In genomic region chr2:134154269-134154668, GRCh38 we compare ENCODE assay signal across 10 cellular contexts.
DNase-seq lines count a peak whose midpoint lies in the region; ATAC-seq and TF ChIP-seq lines count a peak whose summit lies in the region.
"Had no signal": no experiment of that assay in that cellular context is flagged by ENCODE, and none has a peak within 500 bp of the region (broad histone marks: within the 10 kb centered on the region; RNA-seq: fewer than 3 reads in every experiment).

No MANE protein-coding gene starts in this region.

- intact Hi-C loops in right lobe of liver (cut with DNase I), result no loop called here
- intact Hi-C loops in activated CD4-positive, alpha-beta T cell treated with anti-CD3 and anti-CD28 coated beads for 36 hours (cut with DNase I, micrococcal nuclease), result no loop called here

- H3K4me3 ChIP-seq in right lobe of liver, result no peak overlapping the region

- H3K36me3 Mint-ChIP-seq in IgD-negative memory B cell, result peaks cover 5% of the 10 kb centered on the region
- peaks cover 12% of the 10 kb centered on the region for H3K36me3 Mint-ChIP-seq in activated CD4-positive, alpha-beta T cell treated with anti-CD3 and anti-CD28 coated beads for 36 hours (ENCODE audit: low read depth)

- no peaks in the 10 kb centered on the region for H3K27me3 ChIP-seq in right lobe of liver

- CTCF ChIA-PET in activated CD4-positive, alpha-beta T cell treated with anti-CD3 and anti-CD28 coated beads for 36 hours (lab: Charles Lee), result interaction anchor here (2.1 kb wide), 1 partner anchor 13 kb away, joined by 5 read pairs; no protein-coding TSS in a partner anchor

- no peaks in the 10 kb centered on the region for H3K9me3 ChIP-seq in right lobe of liver

- ATAC-seq in GM18868 (IDR thresholded peaks at IDR 0.05; ENCODE audit: unreplicated experiment), result peak; percentile 71
- peak; percentile 40 for ATAC-seq in HG02588 (IDR thresholded peaks at IDR 0.05; ENCODE audit: unreplicated experiment)
- peak in 3 of 4 donors; percentile 18 to 37 (median 21) for ATAC-seq in right lobe of liver
- no peak for ATAC-seq in activated CD4-positive, alpha-beta T cell treated with anti-CD3 and anti-CD28 coated beads for 36 hours

- H3K27ac ChIP-seq in right lobe of liver, result no peak overlapping the region

- H3K4me3 Mint-ChIP-seq in IgD-negative memory B cell, result peak overlapping the region in 3 of 4 donors; percentile 29 to 70 (median 56)
- H3K4me3 Mint-ChIP-seq in activated CD4-positive, alpha-beta T cell treated with anti-CD3 and anti-CD28 coated beads for 36 hours, result no peak overlapping the region
- H3K4me3 Mint-ChIP-seq: nephron had no signal

- peaks cover 41 to 56% (median 52%) of the 10 kb centered on the region in 3 donors for H3K4me1 Mint-ChIP-seq in IgD-negative memory B cell
- H3K4me1 Mint-ChIP-seq in activated CD4-positive, alpha-beta T cell treated with anti-CD3 and anti-CD28 coated beads for 36 hours, result peaks cover 32% of the 10 kb centered on the region

- no peak for TF ChIP-seq CTCF in right lobe of liver (IDR thresholded peaks at IDR 0.05)

- H3K36me3 ChIP-seq in right lobe of liver, result no peaks in the 10 kb centered on the region

- no peaks in the 10 kb centered on the region for H3K9me3 Mint-ChIP-seq in IgD-negative memory B cell
- H3K9me3 Mint-ChIP-seq in activated CD4-positive, alpha-beta T cell treated with anti-CD3 and anti-CD28 coated beads for 36 hours (ENCODE audit: low read depth), result no peaks in the 10 kb centered on the region
- H3K9me3 Mint-ChIP-seq: nephron had no signal

- peak overlapping the region; percentile 47 to 91 (median 62) for H3K27ac Mint-ChIP-seq in IgD-negative memory B cell
- H3K27ac Mint-ChIP-seq in activated CD4-positive, alpha-beta T cell treated with anti-CD3 and anti-CD28 coated beads for 36 hours, result no peak overlapping the region
- H3K27ac Mint-ChIP-seq: nephron had no signal

- H3K27me3 Mint-ChIP-seq in IgD-negative memory B cell, result no peaks in the 10 kb centered on the region
- no peaks in the 10 kb centered on the region for H3K27me3 Mint-ChIP-seq in activated CD4-positive, alpha-beta T cell treated with anti-CD3 and anti-CD28 coated beads for 36 hours

- H3K4me1 ChIP-seq in right lobe of liver, result no peaks in the 10 kb centered on the region

- TF ChIP-seq POLR2A in right lobe of liver (IDR thresholded peaks at IDR 0.05), result no peak

- POLR2A ChIA-PET in activated CD4-positive, alpha-beta T cell treated with anti-CD3 and anti-CD28 coated beads for 36 hours (lab: Charles Lee), result no interaction called here

- 33% methylated on average over 4 of the region's 7 CpGs for WGBS in right lobe of liver (ENCODE audit: insufficient coverage, low coverage, low lambda C conversion rate, missing lambda C conversion rate)

- DNase-seq in right lobe of liver (no peak), iPS-NIHi7 (ENCODE audit: extremely low spot score) (no peak)
- DNase-seq in activated CD4-positive, alpha-beta T cell treated with anti-CD3 and anti-CD28 coated beads, Interleukin-2, amount 50 U/mL, for 1 hour, result no peak
- no peak for DNase-seq in activated CD4-positive, CD25-positive, alpha-beta regulatory T cell (lab: John Stamatoyannopoulos, UW)
- no peak for DNase-seq in activated CD4-positive, alpha-beta T cell treated with anti-CD3 and anti-CD28 coated beads for 36 hours
- DNase-seq: activated gamma-delta T cell treated with Interleukin-2 at 50 U/mL for 16 hours had no signal
